Comparison of ENCODE assay signal across 8 cellular contexts in genomic region chr19:12880551-12881171, GRCh38. TPM values are rescaled to one million over a fixed set of nuclear protein-coding genes. Genes with fewer than 3 reads are reported as not detected.
DNase-seq lines count a peak whose midpoint lies in the region; ATAC-seq and TF ChIP-seq lines count a peak whose summit lies in the region.

No MANE protein-coding gene starts in this region.

- peak overlapping the region; percentile 89 to 96 (median 92) for H3K4me3 Mint-ChIP-seq in CD4-positive, CD25-positive, alpha-beta regulatory T cell

- H3K4me3 ChIP-seq in CD4-positive, CD25-positive, alpha-beta regulatory T cell (ENCODE audit: low read depth, low read length) = peak overlapping the region; percentile 61
- H3K4me3 ChIP-seq in MG63 = peak overlapping the region; percentile 46
- H3K4me3 ChIP-seq in mammary epithelial cell (replicated peaks in 1 of 3; ENCODE audit: insufficient read depth in 1 of 3, low read depth in 2 of 3, low read length in 3 of 3) = peak overlapping the region; percentile 67 to 95 (median 84)
- peak overlapping the region; percentile 80 to 88 for H3K4me3 ChIP-seq in stomach smooth muscle (ENCODE audit: low read length in 2 of 2)

- peaks cover 0 to 6% of the 10 kb centered on the region in 2 experiments for H3K9me3 ChIP-seq in CD4-positive, CD25-positive, alpha-beta regulatory T cell (ENCODE audit: control insufficient read depth in 2 of 2, low read length in 2 of 2)
- H3K9me3 ChIP-seq in MG63 (peaks cover 37% of the 10 kb centered on the region), mammary epithelial cell (replicated peaks; ENCODE audit: insufficient read depth, low read length) (peaks cover 14% of the 10 kb centered on the region), stomach smooth muscle (ENCODE audit: control insufficient read depth in 2 of 2, low read length in 2 of 2) (no peaks in the 10 kb centered on the region)

- H3K27ac ChIP-seq in CD4-positive, CD25-positive, alpha-beta regulatory T cell (ENCODE audit: insufficient read depth, low read length, poor library complexity, severe bottlenecking) = peak overlapping the region; percentile 70
- H3K27ac ChIP-seq in mammary epithelial cell (ENCODE audit: insufficient read depth, low read depth, low read length) = peak overlapping the region; percentile 55
- H3K27ac ChIP-seq in stomach smooth muscle (ENCODE audit: low read length) = peak overlapping the region; percentile 90

- H3K4me2 ChIP-seq in mammary epithelial cell (ENCODE audit: insufficient read depth, low read depth, low read length) = peak overlapping the region; percentile 73

- H3K27me3 Mint-ChIP-seq in CD4-positive, CD25-positive, alpha-beta regulatory T cell = no peaks in the 10 kb centered on the region

- H3K79me2 ChIP-seq in mammary epithelial cell (ENCODE audit: insufficient read depth, low read length) = peaks cover 4% of the 10 kb centered on the region

- TF ChIP-seq CTCF in GM20000 (IDR thresholded peaks at IDR 0.05; ENCODE audit: extremely low read depth, missing control alignments) (no peak), mammary epithelial cell (conservative IDR thresholded peaks at IDR 0.05 in 1 of 2, IDR thresholded peaks at IDR 0.05 in 1 of 2; ENCODE audit: extremely low read depth in 1 of 2, insufficient read depth in 1 of 2, low read depth in 1 of 2, low read length in 2 of 2) (no peak)

- TSS peak; percentile 60 for BruUV-seq in mammary epithelial cell (replicated peaks; lab: Mats Ljungman, UMichigan)

- peaks cover 29% of the 10 kb centered on the region for H3K4me1 ChIP-seq in CD4-positive, CD25-positive, alpha-beta regulatory T cell (ENCODE audit: control insufficient read depth, insufficient read depth, low read length, poor library complexity, severe bottlenecking)
- peaks cover 14% of the 10 kb centered on the region for H3K4me1 ChIP-seq in mammary epithelial cell (ENCODE audit: insufficient read depth, low read length)
- H3K4me1 ChIP-seq in stomach smooth muscle (ENCODE audit: control insufficient read depth, insufficient read depth, low read length) = peaks cover 22% of the 10 kb centered on the region

- no peak for ATAC-seq in CD4-positive, CD25-positive, alpha-beta regulatory T cell (ENCODE audit: low read depth in 2 of 2)
- ATAC-seq in GM21825 (IDR thresholded peaks at IDR 0.05; ENCODE audit: unreplicated experiment) (no peak), GM18519 (IDR thresholded peaks at IDR 0.05; ENCODE audit: low FRiP score, unreplicated experiment) (no peak)

- H3K27me3 ChIP-seq in CD4-positive, CD25-positive, alpha-beta regulatory T cell (ENCODE audit: control insufficient read depth, insufficient read depth, low read length) = no peaks in the 10 kb centered on the region
- H3K27me3 ChIP-seq in MG63 (peaks cover 16% of the 10 kb centered on the region), mammary epithelial cell (ENCODE audit: insufficient read depth, low read length) (no peaks in the 10 kb centered on the region), stomach smooth muscle (ENCODE audit: control insufficient read depth in 1 of 2, insufficient read depth in 2 of 2, low read length in 2 of 2) (peaks cover under 1 to 15% of the 10 kb centered on the region in 2 donors)

- in situ Hi-C loops in mammary epithelial cell (cut with MboI; ENCODE audit: low sequenced_read_pairs in 2 of 2) = no loop called here

- intact Hi-C loops in mammary epithelial cell (cut with micrococcal nuclease) = no loop called here

- H2AFZ ChIP-seq in mammary epithelial cell (ENCODE audit: low read depth, low read length) = peak overlapping the region; percentile 96

- CTCF ChIA-PET in mammary epithelial cell (lab: Charles Lee; ENCODE audit: low non-redundant PET) = no interaction called here

- H3K9ac ChIP-seq in mammary epithelial cell (ENCODE audit: insufficient read depth, low read length) = peak overlapping the region; percentile 83
- H3K9ac ChIP-seq in stomach smooth muscle (ENCODE audit: low read length in 2 of 2) = peak overlapping the region; percentile 85 to 86

- H3K27ac Mint-ChIP-seq in CD4-positive, CD25-positive, alpha-beta regulatory T cell = peak overlapping the region; percentile 43 to 82 (median 81)

- no peaks in the 10 kb centered on the region for H4K20me1 ChIP-seq in mammary epithelial cell (ENCODE audit: insufficient read depth, low read length)

- peaks cover 0 to 41% (median 11%) of the 10 kb centered on the region in 4 donors for H3K4me1 Mint-ChIP-seq in CD4-positive, CD25-positive, alpha-beta regulatory T cell

- H3K36me3 ChIP-seq in CD4-positive, CD25-positive, alpha-beta regulatory T cell (ENCODE audit: control insufficient read depth, insufficient read depth, low read length) = peaks cover 23% of the 10 kb centered on the region
- no peaks in the 10 kb centered on the region; the same call in 1 of the 2 replicates for H3K36me3 ChIP-seq in MG63
- H3K36me3 ChIP-seq in mammary epithelial cell (ENCODE audit: insufficient read depth, low read length) = no peaks in the 10 kb centered on the region
- peaks cover 9 to 15% of the 10 kb centered on the region in 2 donors for H3K36me3 ChIP-seq in stomach smooth muscle (ENCODE audit: control insufficient read depth in 2 of 2, insufficient read depth in 2 of 2, low read length in 2 of 2)

- peaks cover 0 to 3% (median 0%) of the 10 kb centered on the region in 7 donors for H3K9me3 Mint-ChIP-seq in CD4-positive, CD25-positive, alpha-beta regulatory T cell

- 8% methylated on average over 27 of the region's 29 CpGs for WGBS in mammary epithelial cell (ENCODE audit: low coverage, missing lambda C conversion rate)

- dilution Hi-C loops in mammary epithelial cell (cut with HindIII; ENCODE audit: low sequenced_read_pairs) = no loop called here

- DNase-seq in CD4-positive, CD25-positive, alpha-beta regulatory T cell = no peak
- peak; percentile 56 for DNase-seq in GM20000 (ENCODE audit: low spot score)
- no peak for DNase-seq in MG63
- DNase-seq in mammary epithelial cell = no peak
- peak; percentile 25 for DNase-seq in kidney tubule cell (ENCODE audit: low spot score)

- H3K36me3 Mint-ChIP-seq in CD4-positive, CD25-positive, alpha-beta regulatory T cell = peaks cover 8% of the 10 kb centered on the region

RNA-seq across cellular contexts. Expression of gene DNASE2, which starts 0.6 kb away (rescaled TPM):
- 20.2 TPM for total RNA-seq in CD4-positive, CD25-positive, alpha-beta regulatory T cell
- 10 to 100 TPM; 54.4 to 72.1 (median 63.6) TPM for polyA plus RNA-seq in CD4-positive, CD25-positive, alpha-beta regulatory T cell
- 23.1 and 38.1 TPM in 2 replicates for total RNA-seq in MG63 (2014; rRNA removed; shearing (Covaris generic); ENCODE audit: low replicate concordance)
- 10 to 100 TPM; 41.2 to 54.2 TPM for total RNA-seq in mammary epithelial cell
- 40.6 TPM for polyA plus RNA-seq in mammary epithelial cell
- 23.3 TPM for polyA minus RNA-seq in mammary epithelial cell

RNA-seq across cellular contexts. Expression of gene KLF1, which starts 6.3 kb away (rescaled TPM):
- not detected for total RNA-seq in CD4-positive, CD25-positive, alpha-beta regulatory T cell
- polyA plus RNA-seq in CD4-positive, CD25-positive, alpha-beta regulatory T cell = under 1 TPM in 1 of 4 donors, not detected in 3; 0.23 TPM
- not detected in 2 replicates for total RNA-seq in MG63 (2014; rRNA removed; shearing (Covaris generic); ENCODE audit: low replicate concordance)
- total RNA-seq in mammary epithelial cell = not detected
- polyA plus RNA-seq in mammary epithelial cell = 0.07 TPM
- not detected for polyA minus RNA-seq in mammary epithelial cell

RNA-seq across cellular contexts. Expression of gene GCDH, which starts 10.3 kb away (rescaled TPM):
- total RNA-seq in CD4-positive, CD25-positive, alpha-beta regulatory T cell = 40.0 TPM
- polyA plus RNA-seq in CD4-positive, CD25-positive, alpha-beta regulatory T cell = 10 to 100 TPM; 15.1 to 17.6 (median 16.1) TPM
- total RNA-seq in MG63 (2014; rRNA removed; shearing (Covaris generic); ENCODE audit: low replicate concordance) = 44.1 and 86.8 TPM in 2 replicates
- 10 to 100 TPM; 25.2 to 31.5 TPM for total RNA-seq in mammary epithelial cell
- polyA plus RNA-seq in mammary epithelial cell = 23.4 TPM
- polyA minus RNA-seq in mammary epithelial cell = 18.4 TPM

RNA-seq across cellular contexts. Expression of gene SYCE2, which starts 38.4 kb away (rescaled TPM):
- 0.54 TPM for total RNA-seq in CD4-positive, CD25-positive, alpha-beta regulatory T cell
- polyA plus RNA-seq in CD4-positive, CD25-positive, alpha-beta regulatory T cell = under 1 TPM in 1 of 4 donors, not detected in 3; 0.14 TPM
- total RNA-seq in MG63 (2014; rRNA removed; shearing (Covaris generic); ENCODE audit: low replicate concordance) = 1.7 and 2.4 TPM in 2 replicates
- total RNA-seq in mammary epithelial cell = not detected
- polyA plus RNA-seq in mammary epithelial cell = 0.32 TPM
- not detected for polyA minus RNA-seq in mammary epithelial cell

RNA-seq across cellular contexts. Expression of gene MAST1, which starts 42.3 kb away (rescaled TPM):
- total RNA-seq in CD4-positive, CD25-positive, alpha-beta regulatory T cell = 0.94 TPM
- 1 to 10 TPM in 1 of 4 donors, under 1 TPM in 2, not detected in 1; 0.05 to 1.8 (median 0.52) TPM for polyA plus RNA-seq in CD4-positive, CD25-positive, alpha-beta regulatory T cell
- total RNA-seq in MG63 (2014; rRNA removed; shearing (Covaris generic); ENCODE audit: low replicate concordance) = 3.4 and 9.8 TPM in 2 replicates
- total RNA-seq in mammary epithelial cell = 1 to 10 TPM in 1 of 2 donors, under 1 TPM in 1; 0.50 to 2.2 TPM
- 0.42 TPM for polyA plus RNA-seq in mammary epithelial cell
- polyA minus RNA-seq in mammary epithelial cell = not detected

Comparison
In these comparisons a context has a peak if more than half of its experiments do, and no peak if none do; other contexts are left out.
1. DNase-seq: peak in GM20000 (single experiment) and kidney tubule cell (single experiment); none in CD4-positive, CD25-positive, alpha-beta regulatory T cell (0 of 3), MG63 (single experiment) and mammary epithelial cell (single experiment).
2. Peak in every context shown above with its lines, with median percentiles within 50 percentile points of each other: H3K27ac ChIP-seq and H3K4me3 ChIP-seq.